8 cellular contexts compared by ENCODE assay signal in the genomic region with DNA sequence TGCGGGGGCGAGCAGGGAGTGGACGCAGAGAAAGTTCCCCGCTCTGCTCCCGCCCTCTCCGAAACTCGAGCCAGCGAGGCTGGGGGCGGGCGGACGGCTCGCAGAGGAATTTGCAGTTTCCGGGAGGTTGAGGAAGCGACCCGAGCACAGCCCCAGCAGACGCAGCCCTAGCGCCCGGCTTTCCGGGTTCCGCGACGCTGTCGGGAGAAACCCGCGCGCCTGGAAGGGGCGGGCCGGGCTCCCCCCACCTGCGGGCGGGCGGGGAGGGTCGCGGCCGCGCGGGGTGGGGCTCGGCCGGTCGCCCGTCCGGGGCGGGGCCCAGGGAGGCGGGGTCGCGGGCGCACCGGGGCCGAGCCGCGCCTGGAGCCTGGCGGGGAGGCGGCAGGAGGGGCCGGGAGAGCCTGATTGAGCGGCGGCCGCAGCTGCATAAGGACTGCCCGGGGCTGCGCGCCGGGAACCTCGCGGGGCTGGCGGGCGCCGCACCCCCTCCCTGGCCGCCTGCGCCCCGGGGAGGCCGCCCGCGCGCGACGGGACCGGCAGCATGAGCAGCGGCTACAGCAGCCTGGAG. TPM values are rescaled to one million over a fixed set of nuclear protein-coding genes. Genes with fewer than 3 reads are reported as not detected.
A peak's percentile ranks its signal among the peaks of the same experiment; 100 is the strongest.
DNase-seq lines count a peak whose midpoint lies in the region; TF ChIP-seq lines count a peak whose summit lies in the region.

A gene with protein sequence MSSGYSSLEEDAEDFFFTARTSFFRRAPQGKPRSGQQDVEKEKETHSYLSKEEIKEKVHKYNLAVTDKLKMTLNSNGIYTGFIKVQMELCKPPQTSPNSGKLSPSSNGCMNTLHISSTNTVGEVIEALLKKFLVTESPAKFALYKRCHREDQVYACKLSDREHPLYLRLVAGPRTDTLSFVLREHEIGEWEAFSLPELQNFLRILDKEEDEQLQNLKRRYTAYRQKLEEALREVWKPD (plus strand): TSS at position 404 of the 568 bp plus-strand sequence. CDS start 138 bp downstream, at position 542.

- no TSS peak for BruUV-seq in mammary epithelial cell (replicated peaks; lab: Mats Ljungman, UMichigan)

- peak within 1 kb of the TSS; percentile 98 for H2AFZ ChIP-seq in mammary epithelial cell (ENCODE audit: low read depth, low read length)

- DNase-seq in GM13976 (ENCODE audit: low spot score) (peak; percentile 90), HFF-Myc (ENCODE audit: extremely low read depth, low read depth) (no peak), NCI-H1105 treated with DMSO at 0.1 percent for 48 hours (lab: John Stamatoyannopoulos, UW) (peak; percentile 41), mammary epithelial cell (peak; percentile 66), islet precursor cell (peak; percentile 95), NCI-H1694 treated with DMSO at 0.1 percent for 48 hours (lab: John Stamatoyannopoulos, UW) (no peak)
- DNase-seq in stimulated activated CD4-positive, alpha-beta T cell treated with anti-CD3 and anti-CD28 coated beads, Interleukin-15, amount 100 ng/mL, for 48 hours (ENCODE audit: low read depth in 2 of 2), result peak; percentile 48 to 67

- no peak for TF ChIP-seq CTCF in GM13976 (IDR thresholded peaks at IDR 0.05; ENCODE audit: borderline replicate concordance, control extremely low read depth, extremely low read depth, insufficient read depth, missing control alignments)
- TF ChIP-seq CTCF in HFF-Myc (IDR thresholded peaks at IDR 0.05; ENCODE audit: low read depth, low read length, missing control alignments), result no peak
- no peak for TF ChIP-seq CTCF in WI38 (IDR thresholded peaks at IDR 0.05; ENCODE audit: low read depth, low read length)
- TF ChIP-seq CTCF in mammary epithelial cell (conservative IDR thresholded peaks at IDR 0.05 in 1 of 2, IDR thresholded peaks at IDR 0.05 in 1 of 2; ENCODE audit: extremely low read depth in 1 of 2, insufficient read depth in 1 of 2, low read depth in 1 of 2, low read length in 2 of 2), result no peak

- H3K4me2 ChIP-seq in mammary epithelial cell (ENCODE audit: insufficient read depth, low read depth, low read length), result peak within 1 kb of the TSS; percentile 98

- no CpG with 5 or more reads among the region's 76 CpGs for WGBS in mammary epithelial cell (ENCODE audit: low coverage, missing lambda C conversion rate)

- H3K27me3 ChIP-seq in mammary epithelial cell (ENCODE audit: insufficient read depth, low read length), result no peaks in the 10 kb centered on the region

- no peaks in the 10 kb centered on the region for H4K20me1 ChIP-seq in mammary epithelial cell (ENCODE audit: insufficient read depth, low read length)

- dilution Hi-C loops in mammary epithelial cell (cut with HindIII; ENCODE audit: low sequenced_read_pairs), result no loop called here

- peak within 1 kb of the TSS; percentile 84 for H3K27ac ChIP-seq in mammary epithelial cell (ENCODE audit: insufficient read depth, low read depth, low read length)

- CTCF ChIA-PET in mammary epithelial cell (lab: Charles Lee; ENCODE audit: low non-redundant PET), result no interaction called here

- peak within 1 kb of the TSS; percentile 85 for H3K9ac ChIP-seq in mammary epithelial cell (ENCODE audit: insufficient read depth, low read length)

- peak within 1 kb of the TSS; percentile 85 for H3K4me3 ChIP-seq in HFF-Myc (replicated peaks; ENCODE audit: low read depth, low read length)
- peak within 1 kb of the TSS; percentile 78 for H3K4me3 ChIP-seq in WI38 (ENCODE audit: low read depth, low read length)
- peak within 1 kb of the TSS; percentile 65 to 81 (median 67) for H3K4me3 ChIP-seq in mammary epithelial cell (replicated peaks in 1 of 3; ENCODE audit: insufficient read depth in 1 of 3, low read depth in 2 of 3, low read length in 3 of 3)

- in situ Hi-C loops in GM13976 (cut with MboI; ENCODE audit: low sequenced_read_pairs, unreplicated experiment) (no loop called here), mammary epithelial cell (cut with MboI; ENCODE audit: low sequenced_read_pairs in 2 of 2) (loop anchor here in 1 of 2 donors (10.0 kb wide), 1 partner anchor 65 kb away; no protein-coding TSS in a partner anchor)

- peaks cover 18% of the 10 kb centered on the region for H3K4me1 ChIP-seq in mammary epithelial cell (ENCODE audit: insufficient read depth, low read length)

- intact Hi-C loops in mammary epithelial cell (cut with micrococcal nuclease), result loop anchor here (2.0 kb wide), 1 partner anchor 15 kb away; no protein-coding TSS in a partner anchor

- H3K79me2 ChIP-seq in mammary epithelial cell (ENCODE audit: insufficient read depth, low read length), result peaks cover 46% of the 10 kb centered on the region

- H3K9me3 ChIP-seq in mammary epithelial cell (replicated peaks; ENCODE audit: insufficient read depth, low read length), result no peaks in the 10 kb centered on the region

- H3K36me3 ChIP-seq in mammary epithelial cell (ENCODE audit: insufficient read depth, low read length), result no peaks in the 10 kb centered on the region

RNA-seq across cellular contexts. Expression of the gene that starts here (rescaled TPM):
- 10 to 100 TPM; 23.0 to 24.3 TPM for total RNA-seq in mammary epithelial cell
- 14.0 TPM for polyA plus RNA-seq in mammary epithelial cell
- polyA minus RNA-seq in mammary epithelial cell, result 10.4 TPM

Comparison
In these comparisons a context has a peak if more than half of its experiments do, and no peak if none do; other contexts are left out.
1. DNase-seq: peak in GM13976 (single experiment), NCI-H1105 treated with DMSO at 0.1 percent for 48 hours (single experiment), mammary epithelial cell (single experiment), islet precursor cell (single experiment) and stimulated activated CD4-positive, alpha-beta T cell treated with anti-CD3 and anti-CD28 coated beads, Interleukin-15, amount 100 ng/mL, for 48 hours (2 of 2); none in HFF-Myc (single experiment) and NCI-H1694 treated with DMSO at 0.1 percent for 48 hours (single experiment).
2. Peak in every context shown above with its lines, with median percentiles within 50 percentile points of each other: H3K4me3 ChIP-seq.